ENCODE assay signal across 9 cellular contexts in genomic region chr17:82283208-82283749, GRCh38. TPM values are rescaled to one million over a fixed set of nuclear protein-coding genes. Genes with fewer than 3 reads are reported as not detected.
DNase-seq lines count a peak whose midpoint lies in the region; ATAC-seq and TF ChIP-seq lines count a peak whose summit lies in the region.
"Had no signal": no experiment of that assay in that cellular context is flagged by ENCODE, and none has a peak within 500 bp of the region (broad histone marks: within the 10 kb centered on the region; RNA-seq: fewer than 3 reads in every experiment).

No MANE protein-coding gene starts in this region.

- H3K27me3 ChIP-seq in WERI-Rb-1 (ENCODE audit: insufficient read depth, low read depth, severe bottlenecking): no peaks in the 10 kb centered on the region

- H3K36me3 ChIP-seq in WERI-Rb-1: peaks cover under 1% of the 10 kb centered on the region

- TF ChIP-seq CTCF in natural killer cell (IDR thresholded peaks at IDR 0.05) (no peak), WERI-Rb-1 (IDR thresholded peaks at IDR 0.05; ENCODE audit: low read depth, low read length) (no peak)

- peak overlapping the region in 1 of 2 donors; percentile 51 for H3K27ac Mint-ChIP-seq in natural killer cell

- H3K36me3 Mint-ChIP-seq in natural killer cell: no peaks in the 10 kb centered on the region

- H3K27me3 Mint-ChIP-seq in natural killer cell (ENCODE audit: low read depth in 2 of 2): no peaks in the 10 kb centered on the region

- peak; percentile 60 to 83 (median 75) for ATAC-seq in natural killer cell
- ATAC-seq in GM21526 (IDR thresholded peaks at IDR 0.05; ENCODE audit: low FRiP score, unreplicated experiment): no peak

- no peak overlapping the region for H3K4me3 ChIP-seq in WERI-Rb-1 (ENCODE audit: low read depth, low read length)

- intact Hi-C loops in natural killer cell (cut with micrococcal nuclease): no loop called here

- no peaks in the 10 kb centered on the region for H3K9me3 Mint-ChIP-seq in natural killer cell

- DNase-seq in DMS79 treated with DMSO at 0.1 percent for 48 hours (lab: John Stamatoyannopoulos, UW): peak; percentile 14
- DNase-seq in MV-4-11 (lab: John Stamatoyannopoulos, UW): peak; percentile 52
- peak; percentile 36 for DNase-seq in activated naive CD4-positive, alpha-beta T cell treated with anti-CD3 and anti-CD28 coated beads, Interleukin-2, amount 50 U/mL, for 16 hours
- DNase-seq in natural killer cell: no peak
- DNase-seq in activated gamma-delta T cell (lab: John Stamatoyannopoulos, UW): no peak
- no peak for DNase-seq in 8988T
- no peak for DNase-seq in WERI-Rb-1
- DNase-seq: islet precursor cell had no signal

- H3K9me3 ChIP-seq in WERI-Rb-1 (ENCODE audit: severe bottlenecking): peaks cover 9% of the 10 kb centered on the region

- H3K4me3 Mint-ChIP-seq in natural killer cell: no peak overlapping the region

- peaks cover 13 to 19% of the 10 kb centered on the region in 2 donors for H3K4me1 Mint-ChIP-seq in natural killer cell

- no peak overlapping the region for H3K27ac ChIP-seq in WERI-Rb-1

RNA-seq across cellular contexts. Expression of gene CSNK1D, which starts 9.8 kb away (rescaled TPM):
- total RNA-seq in natural killer cell: 100 to 1,000 TPM; 423 to 475 (median 468) TPM

RNA-seq across cellular contexts. Expression of gene CD7, which starts 34.1 kb away (rescaled TPM):
- total RNA-seq in natural killer cell: 100 to 1,000 TPM; 464 to 564 (median 522) TPM

RNA-seq across cellular contexts. Expression of gene SECTM1, which starts 50.3 kb away (rescaled TPM):
- 10 to 100 TPM in 1 of 3 donors, 1 to 10 TPM in 2; 3.6 to 11.2 (median 6.3) TPM for total RNA-seq in natural killer cell

RNA-seq across cellular contexts. Expression of gene SLC16A3, which starts 54.4 kb away (rescaled TPM):
- total RNA-seq in natural killer cell: 100 to 1,000 TPM; 172 to 365 (median 296) TPM

Comparison
In these comparisons a context has a peak if more than half of its experiments do, and no peak if none do; other contexts are left out.
1. DNase-seq: peak in DMS79 treated with DMSO at 0.1 percent for 48 hours (single experiment), MV-4-11 (single experiment) and activated naive CD4-positive, alpha-beta T cell treated with anti-CD3 and anti-CD28 coated beads, Interleukin-2, amount 50 U/mL, for 16 hours (single experiment); none in natural killer cell (single experiment), activated gamma-delta T cell (single experiment), 8988T (single experiment) and WERI-Rb-1 (single experiment).